In the genomic region with DNA sequence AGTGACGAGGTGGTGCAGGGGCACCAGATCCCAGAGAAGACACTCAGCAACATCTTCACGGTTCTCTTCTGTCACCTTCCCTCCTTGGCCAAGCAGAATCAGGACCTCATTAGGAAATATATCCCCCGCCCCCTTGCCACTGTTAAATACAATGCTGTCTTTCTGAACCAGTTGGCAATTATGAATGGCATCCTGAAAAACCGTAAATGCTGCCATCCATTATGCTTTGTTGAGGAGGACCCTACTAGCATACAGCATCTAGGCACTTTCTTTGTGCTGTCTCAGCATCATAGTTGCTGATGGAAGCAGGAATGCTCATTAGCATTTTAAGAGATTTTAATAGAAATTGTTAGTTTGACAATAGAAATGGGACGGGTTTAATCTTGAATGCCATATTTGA, we compare ENCODE assay signal across 1 cellular context.
TF ChIP-seq lines count a peak whose summit lies in the region.

No MANE protein-coding gene starts in this region.

TF ChIP-seq in GM23338, 12 proteins besides CTCF, POLR2A, EP300 and RAD21 (continued from another document):
- no peak for TF ChIP-seq ZNF462 (CRISPR knock-in tag; IDR thresholded peaks at IDR 0.05)
